15 cellular contexts compared by ENCODE assay signal in genomic region chr1:234521802-234522185, GRCh38. TPM values are rescaled to one million over a fixed set of nuclear protein-coding genes. Genes with fewer than 3 reads are reported as not detected.
DNase-seq lines count a peak whose midpoint lies in the region; ATAC-seq and TF ChIP-seq lines count a peak whose summit lies in the region.
"Had no signal": no experiment of that assay in that cellular context is flagged by ENCODE, and none has a peak within 500 bp of the region (broad histone marks: within the 10 kb centered on the region; RNA-seq: fewer than 3 reads in every experiment).

No MANE protein-coding gene starts in this region.

- TF ChIP-seq EP300 in transverse colon (IDR thresholded peaks at IDR 0.05; ENCODE audit: low read depth): no peak

- intact Hi-C loops in heart left ventricle (cut with DNase I) (loop anchor here in 1 of 10 donors (2.0 kb wide), 1 partner anchor 21 kb away; no protein-coding TSS in a partner anchor), left ventricle myocardium superior (cut with micrococcal nuclease) (no loop called here), Panc1 (cut with micrococcal nuclease; ENCODE audit: unreplicated experiment) (no loop called here), transverse colon (cut with DNase I; ENCODE audit: low total_unique reads) (loop anchor here (1.0 kb wide), 1 partner anchor 201 kb away; no protein-coding TSS in a partner anchor)

- whole genome bisulfite sequencing in heart left ventricle, 4 donors: 87 to 96% (median 93%) methylated on average over 4 to 5 of the region's 5 CpGs
- 88 to 99% methylated on average over 5 of the region's 5 CpGs for WGBS in lung, 2 donors
- 96% methylated on average over 5 of the region's 5 CpGs; no CpG with 5 or more reads in 1 of the 2 donors for WGBS in transverse colon (ENCODE audit: low coverage in 1 of 2), 2 donors

- TF ChIP-seq POLR2A in heart left ventricle (IDR thresholded peaks at IDR 0.05): no peak
- TF ChIP-seq POLR2A in transverse colon (IDR thresholded peaks at IDR 0.05): no peak

- no peak overlapping the region for H3K4me3 Mint-ChIP-seq in activated T-cell treated with anti-CD3 and anti-CD28 coated beads, Interleukin-2, amount 50 U/mL, for 72 hours
- H3K4me3 Mint-ChIP-seq: activated naive CD8-positive, alpha-beta T cell; type B pancreatic cell had no signal

- ATAC-seq in heart left ventricle (no peak), left ventricle myocardium superior (no peak), Panc1 (0 out of 2 replicates have a peak, but pooled peaks have one; percentile 14), lung (ENCODE audit: insufficient read depth, low FRiP score) (no peak)
- ATAC-seq in activated T-cell treated with anti-CD3 and anti-CD28 coated beads, Interleukin-2, amount 50 U/mL, for 72 hours (replicated peaks in 1 of 2): no peak

- peaks cover 2 to 69% (median 34%) of the 10 kb centered on the region in 12 donors for H3K4me1 ChIP-seq in heart left ventricle
- peaks cover 22% of the 10 kb centered on the region for H3K4me1 ChIP-seq in Panc1 (ENCODE audit: control insufficient read depth, insufficient read depth, low read length)
- H3K4me1 ChIP-seq in lung (ENCODE audit: control insufficient read depth in 2 of 2, insufficient read depth in 2 of 2, low read length in 2 of 2): peaks cover 6 to 14% of the 10 kb centered on the region in 2 donors
- H3K4me1 ChIP-seq in transverse colon: peaks cover 11 to 23% (median 16%) of the 10 kb centered on the region in 4 donors

- H3K27me3 ChIP-seq in heart left ventricle: no peaks in the 10 kb centered on the region
- no peaks in the 10 kb centered on the region for H3K27me3 ChIP-seq in Panc1 (ENCODE audit: control insufficient read depth, insufficient read depth, low read length)
- H3K27me3 ChIP-seq in lung (ENCODE audit: control insufficient read depth, insufficient read depth): no peaks in the 10 kb centered on the region
- H3K27me3 ChIP-seq in transverse colon: no peaks in the 10 kb centered on the region
- H3K27me3 ChIP-seq: breast epithelium, esophagus squamous epithelium, pancreas had no signal

- POLR2A ChIA-PET in Panc1 (lab: Charles Lee): no interaction called here

- in situ Hi-C loops in Panc1 (cut with HindIII; ENCODE audit: low pct_unique_long_range_greater_than_20kb, low sequenced_read_pairs): no loop called here
- in situ Hi-C loops in transverse colon (cut with MboI; ENCODE audit: low pct_ligation_motif_present in 1 of 4, low pct_unique_long_range_greater_than_20kb in 1 of 4, low sequenced_read_pairs in 3 of 4): no loop called here

- H3K27ac Mint-ChIP-seq in activated T-cell treated with anti-CD3 and anti-CD28 coated beads, Interleukin-2, amount 50 U/mL, for 72 hours: no peak overlapping the region
- H3K27ac Mint-ChIP-seq: activated naive CD8-positive, alpha-beta T cell; type B pancreatic cell had no signal

- no TSS peak for BruUV-seq in Panc1 (replicated peaks; lab: Mats Ljungman, UMichigan)

- no peak for TF ChIP-seq CTCF in heart left ventricle (IDR thresholded peaks at IDR 0.05)
- TF ChIP-seq CTCF in Panc1 (IDR thresholded peaks at IDR 0.05): no peak
- TF ChIP-seq CTCF in lung (IDR thresholded peaks at IDR 0.05; ENCODE audit: control extremely low read depth, extremely low read depth): no peak
- no peak for TF ChIP-seq CTCF in transverse colon (IDR thresholded peaks at IDR 0.05)

- H3K9me3 Mint-ChIP-seq in activated T-cell treated with anti-CD3 and anti-CD28 coated beads, Interleukin-2, amount 50 U/mL, for 72 hours: no peaks in the 10 kb centered on the region

- CTCF ChIA-PET in Panc1 (lab: Charles Lee): no interaction called here

- peaks cover 17% of the 10 kb centered on the region for H3K27me3 Mint-ChIP-seq in activated T-cell treated with anti-CD3 and anti-CD28 coated beads, Interleukin-2, amount 50 U/mL, for 72 hours (ENCODE audit: low read depth)
- H3K27me3 Mint-ChIP-seq: type B pancreatic cell had no signal

- peaks cover 0 to 4% of the 10 kb centered on the region in 2 donors for H3K36me3 Mint-ChIP-seq in activated T-cell treated with anti-CD3 and anti-CD28 coated beads, Interleukin-2, amount 50 U/mL, for 72 hours (ENCODE audit: insufficient read depth in 2 of 2)
- H3K36me3 Mint-ChIP-seq: type B pancreatic cell had no signal

- H3K9me3 ChIP-seq in heart left ventricle (no peaks in the 10 kb centered on the region), Panc1 (ENCODE audit: control insufficient read depth, insufficient read depth, low read depth, low read length) (no peaks in the 10 kb centered on the region), lung (ENCODE audit: control insufficient read depth in 2 of 2, insufficient read depth in 1 of 2, low read length in 1 of 2) (no peaks in the 10 kb centered on the region), transverse colon (no peaks in the 10 kb centered on the region)
- H3K9me3 ChIP-seq: breast epithelium, esophagus squamous epithelium, pancreas had no signal

- no peaks in the 10 kb centered on the region for H3K36me3 ChIP-seq in heart left ventricle
- H3K36me3 ChIP-seq in Panc1 (ENCODE audit: control insufficient read depth, insufficient read depth, low read length): no peaks in the 10 kb centered on the region
- no peaks in the 10 kb centered on the region for H3K36me3 ChIP-seq in lung (ENCODE audit: control insufficient read depth in 2 of 2, insufficient read depth in 2 of 2, low read length in 2 of 2)
- H3K36me3 ChIP-seq in transverse colon: no peaks in the 10 kb centered on the region
- H3K36me3 ChIP-seq: breast epithelium, esophagus squamous epithelium, pancreas had no signal

- peak overlapping the region; percentile 3 to 95 (median 85) for H3K27ac ChIP-seq in heart left ventricle
- peak overlapping the region; percentile 14; the same call in 1 of the 2 replicates for H3K27ac ChIP-seq in Panc1 (ENCODE audit: low read length)
- peak overlapping the region; percentile 38 to 84 for H3K27ac ChIP-seq in lung (ENCODE audit: low read depth in 1 of 2, low read length in 1 of 2)
- peak overlapping the region in 3 of 4 donors; percentile 82 to 84 (median 83) for H3K27ac ChIP-seq in transverse colon

- H3K4me1 Mint-ChIP-seq in activated T-cell treated with anti-CD3 and anti-CD28 coated beads, Interleukin-2, amount 50 U/mL, for 72 hours (ENCODE audit: low read depth): peaks cover 41% of the 10 kb centered on the region

- H3K4me3 ChIP-seq in heart left ventricle (no peak overlapping the region), Panc1 (ENCODE audit: low read depth in 2 of 2, low read length in 2 of 2) (no peak overlapping the region), lung (no peak overlapping the region), transverse colon (no peak overlapping the region)
- H3K4me3 ChIP-seq: breast epithelium, esophagus squamous epithelium, pancreas had no signal

- DNase-seq in heart left ventricle (no peak), left ventricle myocardium superior (no peak), Panc1 (ENCODE audit: low read depth, low spot score) (no peak), lung (ENCODE audit: low spot score) (no peak), transverse colon (no peak), NCI-H146 (lab: John Stamatoyannopoulos, UW) (no peak), NCI-H146 treated with DMSO at 0.1 percent for 48 hours (lab: John Stamatoyannopoulos, UW; ENCODE audit: unreplicated experiment) (no peak)
- no peak for DNase-seq in activated T-cell treated with anti-CD3 and anti-CD28 coated beads, Interleukin-2, amount 50 U/mL, for 72 hours
- DNase-seq: EL, esophagus squamous epithelium, NCI-H446 had no signal

RNA-seq across cellular contexts. Expression of gene TARBP1, which starts 42.8 kb away (rescaled TPM):
- total RNA-seq in heart left ventricle (10 to 100 TPM in 4 of 9 donors, 1 to 10 TPM in 5; 7.1 to 18.2 (median 9.9) TPM), left ventricle myocardium superior (10.8 TPM), Panc1 (2021; ENCODE audit: unreplicated experiment) (45.0 TPM), lung (10 to 100 TPM; 27.7 to 32.2 TPM), transverse colon (10 to 100 TPM; 19.9 to 44.4 (median 27.6) TPM)
- polyA plus RNA-seq in heart left ventricle (10 to 100 TPM in 1 of 2 donors, 1 to 10 TPM in 1; 4.8 to 15.9 TPM), lung (10 to 100 TPM; 11.2 to 48.7 TPM)
- polyA plus RNA-seq in Panc1 (2012; ENCODE audit: insufficient read length): 28.9 TPM
- 10 to 100 TPM; 49.6 to 63.0 TPM for total RNA-seq in activated T-cell treated with anti-CD3 and anti-CD28 coated beads, Interleukin-2, amount 50 U/mL, for 72 hours

Comparison
In these comparisons a context has a peak if more than half of its experiments do, and no peak if none do; other contexts are left out.
1. H3K27ac ChIP-seq: peak in every context shown above with its lines; median percentile 85 in heart left ventricle; 83 in transverse colon; 61 in lung; 14 in Panc1.